ENCODE assay signal across 2 cellular contexts in the genomic region with DNA sequence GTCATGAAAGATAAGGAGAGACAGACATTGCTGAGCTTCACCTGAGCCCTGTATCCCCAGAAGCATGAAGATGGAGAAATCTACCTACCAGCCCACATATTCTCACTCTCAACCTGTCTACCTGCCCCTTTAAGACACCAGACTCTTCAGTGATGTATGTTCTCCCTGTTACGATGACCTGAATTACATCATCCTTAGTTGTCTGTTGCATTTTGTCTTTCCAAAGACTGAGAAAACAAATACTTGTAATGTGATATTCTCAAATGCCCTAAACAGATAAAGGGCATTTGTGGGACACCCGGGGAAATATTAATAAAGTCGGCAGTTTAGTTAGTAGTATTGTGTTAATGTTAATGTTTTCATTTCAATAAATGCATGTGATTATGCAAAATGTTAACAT.
A peak's percentile ranks its signal among the peaks of the same experiment; 100 is the strongest.
TF ChIP-seq lines count a peak whose summit lies in the region.

No MANE protein-coding gene starts in this region.

TF ChIP-seq in liver, 16 proteins besides CTCF, POLR2A, EP300 and RAD21 (continued from another document):
- TF ChIP-seq, protein P1, sequence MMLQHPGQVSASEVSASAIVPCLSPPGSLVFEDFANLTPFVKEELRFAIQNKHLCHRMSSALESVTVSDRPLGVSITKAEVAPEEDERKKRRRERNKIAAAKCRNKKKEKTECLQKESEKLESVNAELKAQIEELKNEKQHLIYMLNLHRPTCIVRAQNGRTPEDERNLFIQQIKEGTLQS (IDR thresholded peaks at IDR 0.05), result peak; percentile 16
- TF ChIP-seq RXRA (IDR thresholded peaks at IDR 0.05), result peak in 1 of 2 donors; percentile 23

TF ChIP-seq in HepG2, 621 proteins besides CTCF, POLR2A, EP300 and RAD21 (continued from another document):
- TF ChIP-seq, protein P2, sequence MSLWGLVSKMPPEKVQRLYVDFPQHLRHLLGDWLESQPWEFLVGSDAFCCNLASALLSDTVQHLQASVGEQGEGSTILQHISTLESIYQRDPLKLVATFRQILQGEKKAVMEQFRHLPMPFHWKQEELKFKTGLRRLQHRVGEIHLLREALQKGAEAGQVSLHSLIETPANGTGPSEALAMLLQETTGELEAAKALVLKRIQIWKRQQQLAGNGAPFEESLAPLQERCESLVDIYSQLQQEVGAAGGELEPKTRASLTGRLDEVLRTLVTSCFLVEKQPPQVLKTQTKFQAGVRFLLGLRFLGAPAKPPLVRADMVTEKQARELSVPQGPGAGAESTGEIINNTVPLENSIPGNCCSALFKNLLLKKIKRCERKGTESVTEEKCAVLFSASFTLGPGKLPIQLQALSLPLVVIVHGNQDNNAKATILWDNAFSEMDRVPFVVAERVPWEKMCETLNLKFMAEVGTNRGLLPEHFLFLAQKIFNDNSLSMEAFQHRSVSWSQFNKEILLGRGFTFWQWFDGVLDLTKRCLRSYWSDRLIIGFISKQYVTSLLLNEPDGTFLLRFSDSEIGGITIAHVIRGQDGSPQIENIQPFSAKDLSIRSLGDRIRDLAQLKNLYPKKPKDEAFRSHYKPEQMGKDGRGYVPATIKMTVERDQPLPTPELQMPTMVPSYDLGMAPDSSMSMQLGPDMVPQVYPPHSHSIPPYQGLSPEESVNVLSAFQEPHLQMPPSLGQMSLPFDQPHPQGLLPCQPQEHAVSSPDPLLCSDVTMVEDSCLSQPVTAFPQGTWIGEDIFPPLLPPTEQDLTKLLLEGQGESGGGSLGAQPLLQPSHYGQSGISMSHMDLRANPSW (CRISPR knock-in tag; IDR thresholded peaks at IDR 0.05; ENCODE audit: borderline replicate concordance), result no peak
- TF ChIP-seq MYNN (CRISPR knock-in tag; IDR thresholded peaks at IDR 0.05; ENCODE audit: low read depth) (no peak), SMC3 (IDR thresholded peaks at IDR 0.05; ENCODE audit: low read length) (no peak), ZSCAN25 (CRISPR knock-in tag; IDR thresholded peaks at IDR 0.05) (no peak), ZNF180 (CRISPR knock-in tag; IDR thresholded peaks at IDR 0.05; ENCODE audit: borderline replicate concordance, low read depth) (no peak), ETV5 (CRISPR knock-in tag; IDR thresholded peaks at IDR 0.05; ENCODE audit: borderline replicate concordance) (no peak), ZNF577 (CRISPR knock-in tag; IDR thresholded peaks at IDR 0.05; ENCODE audit: borderline replicate concordance, low read depth) (no peak), HOXA3 (CRISPR knock-in tag; IDR thresholded peaks at IDR 0.05) (no peak), SALL1 (CRISPR knock-in tag; IDR thresholded peaks at IDR 0.05) (no peak), HES4 (CRISPR knock-in tag; IDR thresholded peaks at IDR 0.05; ENCODE audit: borderline replicate concordance) (no peak), SMAD1 (CRISPR knock-in tag; IDR thresholded peaks at IDR 0.05; ENCODE audit: borderline replicate concordance, low read depth) (no peak)
- TF ChIP-seq, protein P3, sequence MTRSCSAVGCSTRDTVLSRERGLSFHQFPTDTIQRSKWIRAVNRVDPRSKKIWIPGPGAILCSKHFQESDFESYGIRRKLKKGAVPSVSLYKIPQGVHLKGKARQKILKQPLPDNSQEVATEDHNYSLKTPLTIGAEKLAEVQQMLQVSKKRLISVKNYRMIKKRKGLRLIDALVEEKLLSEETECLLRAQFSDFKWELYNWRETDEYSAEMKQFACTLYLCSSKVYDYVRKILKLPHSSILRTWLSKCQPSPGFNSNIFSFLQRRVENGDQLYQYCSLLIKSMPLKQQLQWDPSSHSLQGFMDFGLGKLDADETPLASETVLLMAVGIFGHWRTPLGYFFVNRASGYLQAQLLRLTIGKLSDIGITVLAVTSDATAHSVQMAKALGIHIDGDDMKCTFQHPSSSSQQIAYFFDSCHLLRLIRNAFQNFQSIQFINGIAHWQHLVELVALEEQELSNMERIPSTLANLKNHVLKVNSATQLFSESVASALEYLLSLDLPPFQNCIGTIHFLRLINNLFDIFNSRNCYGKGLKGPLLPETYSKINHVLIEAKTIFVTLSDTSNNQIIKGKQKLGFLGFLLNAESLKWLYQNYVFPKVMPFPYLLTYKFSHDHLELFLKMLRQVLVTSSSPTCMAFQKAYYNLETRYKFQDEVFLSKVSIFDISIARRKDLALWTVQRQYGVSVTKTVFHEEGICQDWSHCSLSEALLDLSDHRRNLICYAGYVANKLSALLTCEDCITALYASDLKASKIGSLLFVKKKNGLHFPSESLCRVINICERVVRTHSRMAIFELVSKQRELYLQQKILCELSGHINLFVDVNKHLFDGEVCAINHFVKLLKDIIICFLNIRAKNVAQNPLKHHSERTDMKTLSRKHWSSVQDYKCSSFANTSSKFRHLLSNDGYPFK (CRISPR knock-in tag; IDR thresholded peaks at IDR 0.05; ENCODE audit: borderline replicate concordance), result no peak
- TF ChIP-seq, protein P4, sequence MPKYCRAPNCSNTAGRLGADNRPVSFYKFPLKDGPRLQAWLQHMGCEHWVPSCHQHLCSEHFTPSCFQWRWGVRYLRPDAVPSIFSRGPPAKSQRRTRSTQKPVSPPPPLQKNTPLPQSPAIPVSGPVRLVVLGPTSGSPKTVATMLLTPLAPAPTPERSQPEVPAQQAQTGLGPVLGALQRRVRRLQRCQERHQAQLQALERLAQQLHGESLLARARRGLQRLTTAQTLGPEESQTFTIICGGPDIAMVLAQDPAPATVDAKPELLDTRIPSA (CRISPR knock-in tag; IDR thresholded peaks at IDR 0.05; ENCODE audit: borderline replicate concordance), result no peak
- TF ChIP-seq, protein P5, sequence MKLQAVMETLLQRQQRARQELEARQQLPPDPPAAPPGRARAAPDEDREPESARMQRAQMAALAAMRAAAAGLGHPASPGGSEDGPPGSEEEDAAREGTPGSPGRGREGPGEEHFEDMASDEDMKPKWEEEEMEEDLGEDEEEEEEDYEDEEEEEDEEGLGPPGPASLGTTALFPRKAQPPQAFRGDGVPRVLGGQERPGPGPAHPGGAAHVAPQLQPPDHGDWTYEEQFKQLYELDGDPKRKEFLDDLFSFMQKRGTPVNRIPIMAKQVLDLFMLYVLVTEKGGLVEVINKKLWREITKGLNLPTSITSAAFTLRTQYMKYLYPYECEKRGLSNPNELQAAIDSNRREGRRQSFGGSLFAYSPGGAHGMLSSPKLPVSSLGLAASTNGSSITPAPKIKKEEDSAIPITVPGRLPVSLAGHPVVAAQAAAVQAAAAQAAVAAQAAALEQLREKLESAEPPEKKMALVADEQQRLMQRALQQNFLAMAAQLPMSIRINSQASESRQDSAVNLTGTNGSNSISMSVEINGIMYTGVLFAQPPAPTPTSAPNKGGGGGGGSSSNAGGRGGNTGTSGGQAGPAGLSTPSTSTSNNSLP (IDR thresholded peaks at IDR 0.05; ENCODE audit: low read depth, low read length), result no peak
- TF ChIP-seq, protein P6, sequence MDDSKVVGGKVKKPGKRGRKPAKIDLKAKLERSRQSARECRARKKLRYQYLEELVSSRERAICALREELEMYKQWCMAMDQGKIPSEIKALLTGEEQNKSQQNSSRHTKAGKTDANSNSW (CRISPR knock-in tag; IDR thresholded peaks at IDR 0.05; ENCODE audit: borderline replicate concordance), result no peak
TF ChIP-seq in HepG2: peak in this region for 0.
